In the genomic region with DNA sequence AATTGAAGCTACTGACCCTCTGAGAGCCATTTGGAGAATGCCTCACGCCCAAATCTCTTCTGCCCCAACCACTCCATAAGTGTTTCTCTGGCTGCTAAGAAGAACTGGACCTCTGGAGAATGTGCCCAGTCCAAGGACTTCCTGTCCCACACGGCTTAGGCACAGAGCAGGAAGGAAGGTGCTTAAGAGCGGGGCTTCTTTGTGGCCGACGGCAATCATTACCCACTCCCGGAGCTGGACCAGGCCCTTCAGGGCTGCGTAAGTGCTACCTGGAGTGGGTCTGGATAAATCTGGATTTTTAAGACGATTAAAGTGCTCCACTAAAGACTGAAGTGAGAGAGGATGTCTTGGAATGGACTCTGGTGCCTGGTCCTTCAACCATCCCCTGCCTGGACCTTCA, we compare ENCODE assay signal across 22 cellular contexts. TPM values are rescaled to one million over a fixed set of nuclear protein-coding genes. Genes with fewer than 3 reads are reported as not detected.
"Had no signal": no experiment of that assay in that cellular context is flagged by ENCODE, and none has a peak within 500 bp of the region (broad histone marks: within the 10 kb centered on the region; RNA-seq: fewer than 3 reads in every experiment).

No MANE protein-coding gene starts in this region.

- DNase-seq: activated CD4-positive, alpha-beta memory T cell treated with anti-CD3 and anti-CD28 coated beads for 36 hours; activated naive CD4-positive, alpha-beta T cell treated with anti-CD3 and anti-CD28 coated beads for 36 hours; activated T-cell treated with anti-CD3 and anti-CD28 coated beads, Interleukin-2, amount 50 U/mL, for 24 hours; aorta; dermis blood vessel endothelial cell; effector memory CD4-positive, alpha-beta T cell; esophagus squamous epithelium; islet precursor cell; left colon; mammary epithelial cell; midbrain; pancreas; stimulated activated CD4-positive, alpha-beta T cell treated with anti-CD3 and anti-CD28 coated beads, Interleukin-4, amount 100 ng/mL, for 4 hours; SW 1271; T-helper 2 cell; WERI-Rb-1 had no signal

- H3K9me3 Mint-ChIP-seq: activated CD4-positive, alpha-beta memory T cell treated with anti-CD3 and anti-CD28 coated beads for 36 hours; activated T-cell treated with anti-CD3 and anti-CD28 coated beads, Interleukin-2, amount 50 U/mL, for 24 hours; stimulated activated memory B cell treated with anti-CD40 and anti-IgM and Interleukin-4, amounts not matched to agents 10 μg/mL and 1 μg/mL and 100 μg/mL, for 72 hours had no signal

- H3K4me3 Mint-ChIP-seq: activated CD4-positive, alpha-beta memory T cell treated with anti-CD3 and anti-CD28 coated beads for 36 hours; activated naive CD4-positive, alpha-beta T cell treated with anti-CD3 and anti-CD28 coated beads for 36 hours; activated T-cell treated with anti-CD3 and anti-CD28 coated beads, Interleukin-2, amount 50 U/mL, for 24 hours; stimulated activated memory B cell treated with anti-CD40 and anti-IgM and Interleukin-4, amounts not matched to agents 10 μg/mL and 1 μg/mL and 100 μg/mL, for 72 hours had no signal

- H3K27me3 Mint-ChIP-seq: activated CD4-positive, alpha-beta memory T cell treated with anti-CD3 and anti-CD28 coated beads for 36 hours; activated T-cell treated with anti-CD3 and anti-CD28 coated beads, Interleukin-2, amount 50 U/mL, for 24 hours; stimulated activated memory B cell treated with anti-CD40 and anti-IgM and Interleukin-4, amounts not matched to agents 10 μg/mL and 1 μg/mL and 100 μg/mL, for 72 hours had no signal

- H3K4me1 ChIP-seq: breast epithelium, pancreas had no signal

- H3K27ac ChIP-seq: breast epithelium, esophagus squamous epithelium, neutrophil, pancreas, WERI-Rb-1 had no signal

- H3K4me3 ChIP-seq: breast epithelium, esophagus squamous epithelium, pancreas had no signal

- H3K36me3 Mint-ChIP-seq: activated CD4-positive, alpha-beta memory T cell treated with anti-CD3 and anti-CD28 coated beads for 36 hours; stimulated activated memory B cell treated with anti-CD40 and anti-IgM and Interleukin-4, amounts not matched to agents 10 μg/mL and 1 μg/mL and 100 μg/mL, for 72 hours had no signal

- H3K27me3 ChIP-seq: breast epithelium, pancreas had no signal

- H3K9me3 ChIP-seq: breast epithelium, esophagus squamous epithelium, neutrophil, pancreas had no signal

- H3K36me3 ChIP-seq: breast epithelium, esophagus squamous epithelium, neutrophil, pancreas, WERI-Rb-1 had no signal

- H3K27ac Mint-ChIP-seq: activated CD4-positive, alpha-beta memory T cell treated with anti-CD3 and anti-CD28 coated beads for 36 hours; activated naive CD4-positive, alpha-beta T cell treated with anti-CD3 and anti-CD28 coated beads for 36 hours; activated T-cell treated with anti-CD3 and anti-CD28 coated beads, Interleukin-2, amount 50 U/mL, for 24 hours had no signal

- ATAC-seq: left colon; pancreas; sciatic nerve; stimulated activated memory B cell treated with anti-CD40 and anti-IgM and Interleukin-4, amounts not matched to agents 10 μg/mL and 1 μg/mL and 100 μg/mL, for 72 hours had no signal

RNA-seq across cellular contexts. Expression of gene CCDC42, which starts 1.8 kb away (rescaled TPM):
- total RNA-seq: activated naive CD4-positive, alpha-beta T cell treated with anti-CD3 and anti-CD28 coated beads for 36 hours; breast epithelium; dermis blood vessel endothelial cell; esophagus squamous epithelium; left colon; mammary epithelial cell; myocyte; pancreas; sciatic nerve; urinary bladder had no signal
- polyA plus RNA-seq: mammary epithelial cell had no signal

RNA-seq across cellular contexts. Expression of gene SPDYE4, which starts 15.5 kb away (rescaled TPM):
- total RNA-seq: activated CD4-positive, alpha-beta memory T cell treated with anti-CD3 and anti-CD28 coated beads for 36 hours; activated naive CD4-positive, alpha-beta T cell treated with anti-CD3 and anti-CD28 coated beads for 36 hours; aorta; breast epithelium; dermis blood vessel endothelial cell; esophagus squamous epithelium; left colon; mammary epithelial cell; myocyte; sciatic nerve; urinary bladder had no signal
- polyA plus RNA-seq: aorta, mammary epithelial cell, pancreas, urinary bladder had no signal

RNA-seq across cellular contexts. Expression of gene MFSD6L, which starts 56.3 kb away (rescaled TPM):
- total RNA-seq: activated CD4-positive, alpha-beta memory T cell treated with anti-CD3 and anti-CD28 coated beads for 36 hours; activated naive CD4-positive, alpha-beta T cell treated with anti-CD3 and anti-CD28 coated beads for 36 hours; dermis blood vessel endothelial cell; mammary epithelial cell; myocyte; sciatic nerve had no signal
- polyA plus RNA-seq: aorta had no signal
